26 cellular contexts compared by ENCODE assay signal in genomic region chr3:108677811-108678210, GRCh38.
"Had no signal": no experiment of that assay in that cellular context is flagged by ENCODE, and none has a peak within 500 bp of the region (broad histone marks: within the 10 kb centered on the region; RNA-seq: fewer than 3 reads in every experiment).

No MANE protein-coding gene starts in this region.

- FAIRE-seq: islet of Langerhans, kidney had no signal

- H3K9me3 ChIP-seq: left lung, lower lobe of right lung, right atrium auricular region, right lobe of liver, stomach, testis, thyroid gland, transverse colon, upper lobe of left lung, vagina had no signal

- H3K36me3 ChIP-seq: right lobe of liver, thyroid gland, transverse colon, vagina had no signal

- H2AFZ ChIP-seq: parathyroid adenoma had no signal

- H3K79me2 ChIP-seq: parathyroid adenoma had no signal

- H3K27ac ChIP-seq: left lung, lower lobe of right lung, parathyroid adenoma, right atrium auricular region, right lobe of liver, stomach, testis, transverse colon, upper lobe of left lung, vagina had no signal

- H3K9ac ChIP-seq: parathyroid adenoma had no signal

- ATAC-seq: left lung; lower lobe of right lung; naive thymus-derived CD8-positive, alpha-beta T cell; right lobe of liver; stimulated activated memory B cell treated with anti-CD40 and anti-IgM and Interleukin-4, amounts not matched to agents 10 μg/mL and 1 μg/mL and 100 μg/mL, for 72 hours; stimulated activated naive CD8-positive, alpha-beta T cell treated with anti-CD3 and anti-CD28 coated beads, Interleukin-15, Interleukin-2, amounts not matched to agents 100 U/mL and 50 U/mL, for 24 hours had no signal

- DNase-seq: hypothalamus; immature natural killer cell; kidney; left lung; lower lobe of right lung; mammary epithelial cell; mesenchymal stem cell; naive thymus-derived CD8-positive, alpha-beta T cell; occipital lobe; right lobe of liver; stimulated activated CD4-positive, alpha-beta T cell treated with anti-CD3 and anti-CD28 coated beads, Interleukin-1b, Interleukin-23, amount 100 ng/mL, for 48 hours; stimulated activated CD4-positive, alpha-beta T cell treated with anti-CD3 and anti-CD28 coated beads, Interleukin-2, amount 100 ng/mL, for 48 hours; stimulated activated CD4-positive, alpha-beta T cell treated with anti-CD3 and anti-CD28 coated beads, Interleukin-4, amount 100 ng/mL, for 4 hours; stimulated activated CD8-positive, alpha-beta memory T cell treated with anti-CD3 and anti-CD28 coated beads, Interleukin-4, amount 100 ng/mL, for 48 hours; stimulated activated naive CD8-positive, alpha-beta T cell treated with anti-CD3 and anti-CD28 coated beads, Interleukin-15, Interleukin-2, amounts not matched to agents 100 U/mL and 50 U/mL, for 24 hours; stomach; testis; transverse colon; upper lobe of left lung had no signal

- H3K4me3 ChIP-seq: left lung, lower lobe of right lung, right atrium auricular region, right lobe of liver, smooth muscle cell, stomach, testis, thyroid gland, transverse colon, upper lobe of left lung, vagina had no signal

- H3K4me2 ChIP-seq: smooth muscle cell had no signal

- H3K4me1 ChIP-seq: left lung, lower lobe of right lung, parathyroid adenoma, right atrium auricular region, right lobe of liver, stomach, testis, transverse colon, upper lobe of left lung, vagina had no signal

- H3K27me3 ChIP-seq: left lung, right atrium auricular region, right lobe of liver, stomach, testis, thyroid gland, transverse colon, upper lobe of left lung, vagina had no signal
